ENCODE assay signal across 2 cellular contexts in the genomic region with DNA sequence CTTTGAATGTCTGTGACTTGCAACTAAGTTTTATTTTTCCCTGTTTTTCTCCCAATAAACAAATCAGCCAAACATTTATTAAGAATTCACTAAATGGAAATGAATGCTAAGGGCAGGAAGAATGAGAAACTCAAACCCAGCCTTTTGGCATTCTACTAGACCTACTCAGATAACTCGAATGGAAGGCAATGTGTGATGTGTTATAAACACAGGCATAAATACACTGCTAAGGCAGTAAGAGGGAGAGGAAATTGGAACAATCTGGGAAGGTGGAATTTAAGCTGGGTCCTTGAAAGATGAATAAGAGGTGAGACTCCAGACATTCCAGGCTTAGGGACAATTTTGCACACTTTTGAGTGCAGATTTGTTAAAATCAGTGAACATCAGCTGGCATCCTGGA.
TF ChIP-seq lines count a peak whose summit lies in the region.

No MANE protein-coding gene starts in this region.

TF ChIP-seq in SK-N-SH, 30 proteins besides CTCF, POLR2A, EP300 and RAD21:
- TF ChIP-seq TCF12 (IDR thresholded peaks at IDR 0.05) (peak; percentile 24; the same call in 1 of the 2 replicates), SIN3A (IDR thresholded peaks at IDR 0.05; ENCODE audit: borderline replicate concordance, low read depth, low read length) (no peak)

TF ChIP-seq in endothelial cell of umbilical vein, 7 proteins besides CTCF, POLR2A, EP300 and RAD21:
- no peak for TF ChIP-seq GATA2 (IDR thresholded peaks at IDR 0.05; ENCODE audit: insufficient read depth, insufficient read length, low read depth, low read length)
- TF ChIP-seq JUN (IDR thresholded peaks at IDR 0.05; ENCODE audit: borderline replicate concordance, insufficient read depth, insufficient read length, low read depth) = no peak
- no peak for TF ChIP-seq MYC (IDR thresholded peaks at IDR 0.05; ENCODE audit: low read depth, low read length)
- TF ChIP-seq EZH2 (IDR thresholded peaks at IDR 0.05; ENCODE audit: borderline replicate concordance, low read depth, low read length, severe bottlenecking) = no peak
- no peak for TF ChIP-seq POLR2AphosphoS5 (IDR thresholded peaks at IDR 0.05; ENCODE audit: insufficient read depth, low read depth, low read length)
- TF ChIP-seq FOS (IDR thresholded peaks at IDR 0.05; ENCODE audit: borderline replicate concordance, insufficient read depth, low read length) = no peak
- no peak for TF ChIP-seq MAX (IDR thresholded peaks at IDR 0.05; ENCODE audit: insufficient read depth, insufficient read length)
TF ChIP-seq in endothelial cell of umbilical vein: peak in this region for 0.
